ENCODE assay signal across 21 cellular contexts in the genomic region with DNA sequence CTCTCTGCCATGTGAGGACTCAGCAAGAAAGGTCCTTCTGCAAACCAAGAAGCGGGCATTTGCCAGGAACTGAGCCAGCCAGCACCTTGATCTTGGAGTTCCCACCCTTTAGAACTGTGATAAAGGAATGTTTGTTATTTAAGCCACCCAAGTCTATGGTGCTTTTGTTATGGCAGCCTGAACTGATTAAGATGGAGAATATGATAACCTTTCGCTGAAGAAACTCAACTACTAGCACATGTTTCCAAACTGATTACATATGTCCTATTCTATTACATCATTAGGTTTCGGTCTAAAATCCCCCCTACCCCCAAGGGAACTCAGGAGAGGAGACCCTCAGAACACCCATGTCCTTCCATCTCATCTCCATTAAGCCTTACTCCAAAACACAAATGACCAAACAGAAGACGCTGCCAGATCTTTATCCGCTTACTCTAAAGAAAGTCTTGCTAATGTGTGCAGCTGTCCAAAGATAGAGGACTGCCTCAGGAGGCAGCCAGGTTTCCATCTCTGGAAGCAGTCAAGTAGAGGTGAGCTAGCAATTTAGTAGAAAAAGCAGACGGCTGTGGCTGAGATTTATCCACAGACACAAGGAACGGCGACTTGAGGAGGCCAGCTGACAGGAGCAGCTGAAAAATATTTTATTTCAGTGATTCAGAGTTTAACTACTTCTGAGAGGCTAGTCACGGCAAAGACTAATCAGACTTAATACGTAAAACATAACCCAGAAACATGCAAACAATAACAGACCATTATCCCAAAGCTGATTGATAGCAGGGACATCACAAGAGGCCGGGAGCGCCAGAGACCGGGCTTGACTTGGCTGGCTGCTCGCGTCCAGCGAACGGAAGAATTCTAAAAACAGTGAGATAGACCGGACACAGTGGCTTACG.
DNase-seq lines count a peak whose midpoint lies in the region; FAIRE-seq and TF ChIP-seq lines count a peak whose summit lies in the region.
"Had no signal": no experiment of that assay in that cellular context is flagged by ENCODE, and none has a peak within 500 bp of the region (broad histone marks: within the 10 kb centered on the region; RNA-seq: fewer than 3 reads in every experiment).

No MANE protein-coding gene starts in this region.

- FAIRE-seq in kidney (lab: Jason Lieb, UNC), result no peak
- FAIRE-seq: frontal cortex, H54 had no signal

- H3K4me3 ChIP-seq in BLaER1 (no peak overlapping the region), adipocyte (ENCODE audit: low read length) (no peak overlapping the region), kidney (ENCODE audit: low read length in 2 of 2) (no peak overlapping the region), sigmoid colon (no peak overlapping the region)
- H3K4me3 ChIP-seq: right lobe of liver had no signal

- TF ChIP-seq CTCF in kidney (IDR thresholded peaks at IDR 0.05; ENCODE audit: borderline replicate concordance, extremely low read depth, insufficient read depth), result no peak
- TF ChIP-seq CTCF in sigmoid colon (IDR thresholded peaks at IDR 0.05), result no peak

- TF ChIP-seq EP300 in sigmoid colon (IDR thresholded peaks at IDR 0.05), result no peak

- TF ChIP-seq POLR2A in sigmoid colon (IDR thresholded peaks at IDR 0.05), result no peak

- H3K4me1 ChIP-seq in BLaER1 (peaks cover 15% of the 10 kb centered on the region), adipocyte (ENCODE audit: control insufficient read depth, insufficient read depth, low read length) (no peaks in the 10 kb centered on the region), kidney (ENCODE audit: control insufficient read depth in 1 of 2, insufficient read depth in 1 of 2, low read depth in 1 of 2, low read length in 2 of 2) (peaks cover 0 to 4% of the 10 kb centered on the region in 2 donors), sigmoid colon (peaks cover 0 to 11% (median 5%) of the 10 kb centered on the region in 4 donors)
- H3K4me1 ChIP-seq: right lobe of liver had no signal

- WGBS in sigmoid colon, 2 donors, result 80 to 81% methylated on average over 19 of the region's 19 CpGs

- DNase-seq in adipocyte (ENCODE audit: low read depth), result peak; percentile 86
- peak; percentile 70 for DNase-seq in kidney
- peak; percentile 63 for DNase-seq in sigmoid colon
- no peak for DNase-seq in NCI-H146 (lab: John Stamatoyannopoulos, UW)
- no peak for DNase-seq in cerebellum (ENCODE audit: low spot score)
- DNase-seq in activated effector memory CD4-positive, alpha-beta T cell treated with anti-CD3 and anti-CD28 coated beads, Interleukin-2, amount 50 U/mL, for 16 hours, result no peak
- no peak for DNase-seq in NCI-H187 (lab: John Stamatoyannopoulos, UW)
- DNase-seq: activated CD4-positive, alpha-beta T cell treated with anti-CD3 and anti-CD28 coated beads for 4 hours; effector CD4-positive, alpha-beta T cell; mammary epithelial cell; NCI-H1436; NCI-H446 treated with DMSO at 0.1 percent for 48 hours; right lobe of liver; SHP77 treated with DMSO at 0.1 percent for 48 hours; stimulated activated CD4-positive, alpha-beta T cell treated with anti-CD3 and anti-CD28 coated beads, Interleukin-2, amount 100 ng/mL, for 48 hours; substantia nigra had no signal

- no peaks in the 10 kb centered on the region for H3K27me3 ChIP-seq in BLaER1
- H3K27me3 ChIP-seq in adipocyte (replicated peaks; ENCODE audit: control insufficient read depth, insufficient read depth, low read length), result peaks cover 12% of the 10 kb centered on the region
- H3K27me3 ChIP-seq in sigmoid colon, result no peaks in the 10 kb centered on the region
- H3K27me3 ChIP-seq: neutrophil, right lobe of liver had no signal

- intact Hi-C loops in kidney (cut with DNase I) (no loop called here), sigmoid colon (cut with DNase I) (no loop called here)

- no peaks in the 10 kb centered on the region for H3K36me3 ChIP-seq in BLaER1
- no peaks in the 10 kb centered on the region for H3K36me3 ChIP-seq in adipocyte (ENCODE audit: control insufficient read depth, insufficient read depth, low read length, severe bottlenecking)
- H3K36me3 ChIP-seq in kidney (ENCODE audit: control insufficient read depth in 1 of 2, insufficient read depth in 2 of 2, low read length in 2 of 2), result no peaks in the 10 kb centered on the region
- H3K36me3 ChIP-seq in sigmoid colon, result no peaks in the 10 kb centered on the region
- H3K36me3 ChIP-seq: neutrophil, right lobe of liver had no signal

- no peak overlapping the region for H3K27ac ChIP-seq in BLaER1
- H3K27ac ChIP-seq in kidney (ENCODE audit: low read depth in 2 of 2, low read length in 2 of 2), result no peak overlapping the region
- peak overlapping the region in 2 of 4 donors; percentile 3 to 22 for H3K27ac ChIP-seq in sigmoid colon
- H3K27ac ChIP-seq: C4-2B, neutrophil, right lobe of liver had no signal

- H3K9me3 ChIP-seq in BLaER1 (peaks cover 7% of the 10 kb centered on the region), adipocyte (ENCODE audit: control insufficient read depth, low read length) (no peaks in the 10 kb centered on the region), kidney (ENCODE audit: control insufficient read depth in 1 of 2, low read length in 2 of 2) (no peaks in the 10 kb centered on the region), sigmoid colon (no peaks in the 10 kb centered on the region)
- H3K9me3 ChIP-seq: neutrophil, right lobe of liver had no signal

- peak overlapping the region; percentile 35 for H3K4me2 ChIP-seq in BLaER1

- no peaks in the 10 kb centered on the region for H4K20me1 ChIP-seq in BLaER1

- H3K9ac ChIP-seq in BLaER1 (no peak overlapping the region), adipocyte (ENCODE audit: low read length) (no peak overlapping the region), kidney (ENCODE audit: low read length in 2 of 2) (no peak overlapping the region)

Comparison
In these comparisons a context has a peak if more than half of its experiments do, and no peak if none do; other contexts are left out.
1. DNase-seq: peak in adipocyte (single experiment), kidney (single experiment) and sigmoid colon (single experiment); none in NCI-H146 (single experiment), cerebellum (single experiment), activated effector memory CD4-positive, alpha-beta T cell treated with anti-CD3 and anti-CD28 coated beads, Interleukin-2, amount 50 U/mL, for 16 hours (single experiment) and NCI-H187 (0 of 2).